21 cellular contexts compared by ENCODE assay signal in the genomic region with DNA sequence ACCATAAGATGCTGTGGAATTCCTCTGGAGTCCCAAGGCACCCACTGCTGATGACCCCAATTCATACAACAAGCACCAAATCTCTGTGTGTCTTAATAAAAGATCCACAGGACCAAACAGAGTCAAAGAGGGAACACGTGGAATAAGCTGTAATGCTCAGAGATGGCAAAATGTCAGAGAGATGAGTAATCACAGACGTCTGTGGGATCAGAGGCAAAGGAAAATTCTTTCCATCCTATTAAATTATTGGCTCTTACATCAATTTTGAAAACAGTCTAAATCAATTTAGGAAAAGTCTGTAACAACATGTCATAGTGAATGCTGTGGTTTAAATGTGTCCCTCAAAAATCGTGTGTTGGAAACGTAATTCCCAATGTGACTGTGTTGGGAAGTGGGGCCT. TPM values are rescaled to one million over a fixed set of nuclear protein-coding genes. Genes with fewer than 3 reads are reported as not detected.
DNase-seq lines count a peak whose midpoint lies in the region; FAIRE-seq and TF ChIP-seq lines count a peak whose summit lies in the region.
"Had no signal": no experiment of that assay in that cellular context is flagged by ENCODE, and none has a peak within 500 bp of the region (broad histone marks: within the 10 kb centered on the region; RNA-seq: fewer than 3 reads in every experiment).

No MANE protein-coding gene starts in this region.

- H3K4me3 Mint-ChIP-seq in HFFc6 = no peak overlapping the region
- H3K4me3 Mint-ChIP-seq: activated naive CD8-positive, alpha-beta T cell; nephron had no signal

- DNase-seq in AG04450 (ENCODE audit: low read depth, low spot score) (peak; percentile 23), HFFc6 (peak; percentile 68), astrocyte of the spinal cord (ENCODE audit: low read depth, low spot score) (peak; percentile 69), iris pigment epithelial cell (ENCODE audit: low read depth) (peak; percentile 82), GM19240 (ENCODE audit: insufficient read length, low spot score) (no peak), kidney (no peak), superior temporal gyrus (ENCODE audit: extremely low spot score) (no peak), pons (ENCODE audit: low spot score) (no peak)
- DNase-seq: activated CD4-positive, alpha-beta T cell treated with anti-CD3 and anti-CD28 coated beads for 48 hours; activated T-cell treated with anti-CD3 and anti-CD28 coated beads for 4 hours; lower lobe of right lung; NCI-H1436; SIG-M5; stimulated activated CD4-positive, alpha-beta T cell treated with anti-CD3 and anti-CD28 coated beads, Interleukin-2, amount 100 ng/mL, for 48 hours; tibial artery had no signal

- peak overlapping the region; percentile 48 for H3K27ac Mint-ChIP-seq in HFFc6
- H3K27ac Mint-ChIP-seq: activated naive CD8-positive, alpha-beta T cell; nephron had no signal

- intact Hi-C loops in kidney (cut with DNase I) = no loop called here

- H3K9me3 Mint-ChIP-seq in HFFc6 = no peaks in the 10 kb centered on the region
- H3K9me3 Mint-ChIP-seq: nephron had no signal

- CTCF ChIA-PET in AG04450 (lab: Charles Lee) = no interaction called here

- H3K4me1 Mint-ChIP-seq in HFFc6 (ENCODE audit: low read depth) = peaks cover 26% of the 10 kb centered on the region
- H3K4me1 Mint-ChIP-seq: nephron had no signal

- H3K9me3 ChIP-seq in AG04450 (ENCODE audit: control insufficient read depth, insufficient read depth, low read length) = no peaks in the 10 kb centered on the region
- H3K9me3 ChIP-seq in kidney (ENCODE audit: control insufficient read depth in 1 of 2, low read length in 2 of 2) = no peaks in the 10 kb centered on the region
- H3K9me3 ChIP-seq: lower lobe of right lung, right atrium auricular region, tibial artery had no signal

- FAIRE-seq in kidney (lab: Jason Lieb, UNC) = no peak
- FAIRE-seq: H1 had no signal

- H3K36me3 Mint-ChIP-seq in HFFc6 (ENCODE audit: low read depth) = no peaks in the 10 kb centered on the region
- H3K36me3 Mint-ChIP-seq: activated naive CD8-positive, alpha-beta T cell had no signal

- H3K36me3 ChIP-seq in kidney (ENCODE audit: control insufficient read depth in 1 of 2, insufficient read depth in 2 of 2, low read length in 2 of 2) = no peaks in the 10 kb centered on the region
- H3K36me3 ChIP-seq: lower lobe of right lung, right atrium auricular region, tibial artery had no signal

- H3K27me3 ChIP-seq in AG04450 (ENCODE audit: control insufficient read depth, insufficient read depth, low read length) = no peaks in the 10 kb centered on the region
- H3K27me3 ChIP-seq: right atrium auricular region, tibial artery had no signal

- in situ Hi-C loops in astrocyte of the spinal cord (cut with HindIII; ENCODE audit: low sequenced_read_pairs) = no loop called here

- TF ChIP-seq CTCF in AG04450 (IDR thresholded peaks at IDR 0.05; ENCODE audit: low read depth, low read length) = no peak
- no peak for TF ChIP-seq CTCF in HFFc6 (IDR thresholded peaks at IDR 0.05)
- no peak for TF ChIP-seq CTCF in astrocyte of the spinal cord (IDR thresholded peaks at IDR 0.05; ENCODE audit: low read depth, low read length)
- TF ChIP-seq CTCF in kidney (IDR thresholded peaks at IDR 0.05; ENCODE audit: borderline replicate concordance, extremely low read depth, insufficient read depth) = no peak

- POLR2A ChIA-PET in AG04450 (lab: Yijun Ruan, JAX) = interaction anchor here (0.5 kb wide), 1 partner anchor 18 kb away, joined by 3 read pairs; no protein-coding TSS in a partner anchor

- no peak overlapping the region for H3K9ac ChIP-seq in kidney (ENCODE audit: low read length in 2 of 2)

- no peaks in the 10 kb centered on the region for H3K4me1 ChIP-seq in kidney (ENCODE audit: control insufficient read depth in 1 of 2, insufficient read depth in 1 of 2, low read depth in 1 of 2, low read length in 2 of 2)
- H3K4me1 ChIP-seq: lower lobe of right lung, right atrium auricular region had no signal

- H3K27ac ChIP-seq in AG04450 (ENCODE audit: low read depth, low read length) (no peak overlapping the region), kidney (ENCODE audit: low read depth in 2 of 2, low read length in 2 of 2) (no peak overlapping the region)
- H3K27ac ChIP-seq: coronary artery, lower lobe of right lung, right atrium auricular region, tibial artery had no signal

- H3K27me3 Mint-ChIP-seq in HFFc6 (ENCODE audit: insufficient read depth) = peaks cover 2% of the 10 kb centered on the region; the same call in 1 of the 2 replicates
- H3K27me3 Mint-ChIP-seq: activated naive CD8-positive, alpha-beta T cell had no signal

- H3K4me3 ChIP-seq in AG04450 (ENCODE audit: low read depth, low read length) = no peak overlapping the region
- H3K4me3 ChIP-seq in astrocyte of the spinal cord (ENCODE audit: low read depth, low read length) = no peak overlapping the region
- H3K4me3 ChIP-seq in kidney (ENCODE audit: low read length in 2 of 2) = no peak overlapping the region
- H3K4me3 ChIP-seq: coronary artery, lower lobe of right lung, right atrium auricular region, tibial artery had no signal

RNA-seq across cellular contexts. Expression of a gene that starts 17.5 kb away (rescaled TPM):
- polyA plus RNA-seq in AG04450 (2011; rRNA removed) = 2.1 and 2.4 TPM in 2 replicates
- 5.2 and 6.3 TPM in 2 replicates for polyA minus RNA-seq in AG04450 (2011; rRNA and poly(A)+ RNA removed)
- total RNA-seq in HFFc6 (2021; fragmentation: NEBNext Ultra II Directional; extraction: Animal tissue kit (Norgen Biotek cat#: 25700)) = 1 to 10 TPM in 5 of 6 experiments, under 1 TPM in 1; 0.95 to 2.3 (median 1.4) TPM
- total RNA-seq in kidney = 3.5 TPM
- 1.1 TPM for polyA plus RNA-seq in kidney (ENCODE audit: insufficient read depth, low read depth, low replicate concordance)
- total RNA-seq: A673 had no signal

Comparison
In these comparisons a context has a peak if more than half of its experiments do, and no peak if none do; other contexts are left out.
1. DNase-seq: peak in AG04450 (single experiment), HFFc6 (single experiment), astrocyte of the spinal cord (single experiment) and iris pigment epithelial cell (single experiment); none in GM19240 (single experiment), kidney (single experiment), superior temporal gyrus (single experiment) and pons (single experiment).